ENCODE assay signal across 8 cellular contexts in the genomic region with DNA sequence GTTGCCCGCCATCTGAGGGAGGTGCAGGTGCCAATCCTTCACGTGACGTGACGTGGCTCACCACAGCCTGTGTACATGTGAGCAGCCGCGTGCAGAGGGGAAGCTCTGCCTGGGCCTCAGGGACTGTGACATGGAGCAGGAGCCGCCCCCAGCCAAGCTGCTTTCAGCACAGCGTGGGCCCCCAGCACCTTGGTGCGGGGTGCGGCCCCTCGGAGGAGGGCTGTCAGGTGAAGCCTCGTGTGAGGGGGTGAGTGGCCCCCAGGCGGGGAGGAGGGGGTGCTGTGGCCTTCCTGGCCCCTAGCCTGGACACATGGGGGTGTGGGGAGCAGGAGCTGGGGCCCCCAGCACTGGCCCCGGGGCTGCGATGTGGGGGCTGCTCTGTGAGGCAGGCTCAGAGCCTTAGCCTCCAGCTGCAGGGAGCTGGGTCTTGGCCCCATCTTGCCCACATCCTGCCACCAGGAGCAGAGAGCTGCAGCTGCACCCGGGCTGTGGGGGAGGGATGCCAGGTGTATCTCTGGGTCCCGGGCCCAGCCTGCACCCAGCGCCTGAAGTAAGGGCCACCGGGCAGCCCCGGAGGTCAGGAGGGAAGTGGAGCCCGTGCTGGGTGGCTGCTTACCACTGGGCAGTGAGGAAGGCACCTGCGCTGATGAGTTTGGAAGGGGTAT. TPM values are rescaled to one million over a fixed set of nuclear protein-coding genes. Genes with fewer than 3 reads are reported as not detected.
DNase-seq lines count a peak whose midpoint lies in the region; ATAC-seq and TF ChIP-seq lines count a peak whose summit lies in the region.

ADORA2A (plus strand) TSS at position 100 of the 665 bp plus-strand sequence. CDS start 5,806 bp downstream, outside the sequence.

- intact Hi-C loops in esophagus muscularis mucosa (cut with DNase I), result no loop called here

- DNase-seq in GM13977 (ENCODE audit: low spot score) (peak; percentile 77), UCSD-AML1 (lab: John Stamatoyannopoulos, UW; ENCODE audit: unreplicated experiment) (peak; percentile 62), cerebellum (ENCODE audit: low spot score) (no peak), NCI-H1436 (lab: John Stamatoyannopoulos, UW) (no peak), midbrain (lab: John Stamatoyannopoulos, UW) (no peak), esophagus muscularis mucosa (ENCODE audit: extremely low spot score) (no peak)
- peak; percentile 82 to 85 for DNase-seq in stimulated activated CD4-positive, alpha-beta T cell treated with anti-CD3 and anti-CD28 coated beads, Interleukin-2, amount 100 ng/mL, for 24 hours

- H3K9me3 ChIP-seq in esophagus muscularis mucosa, result no peaks in the 10 kb centered on the region

- WGBS in esophagus muscularis mucosa, result 82% methylated on average over 18 of the region's 22 CpGs

- no peak for TF ChIP-seq POLR2A in esophagus muscularis mucosa (IDR thresholded peaks at IDR 0.05; ENCODE audit: low read depth)

- H3K36me3 ChIP-seq in esophagus muscularis mucosa, result no peaks in the 10 kb centered on the region

- no peak for TF ChIP-seq EP300 in esophagus muscularis mucosa (IDR thresholded peaks at IDR 0.05)

- peak within 1 kb of the TSS in 1 of 4 donors; percentile 14 for H3K4me3 ChIP-seq in esophagus muscularis mucosa

- H3K4me1 ChIP-seq in esophagus muscularis mucosa, result peaks cover 37 to 51% (median 42%) of the 10 kb centered on the region in 4 donors

- H3K27me3 ChIP-seq in esophagus muscularis mucosa, result peaks cover 0 to 28% (median 7%) of the 10 kb centered on the region in 4 donors

- ATAC-seq in HG02759 (IDR thresholded peaks at IDR 0.05; ENCODE audit: unreplicated experiment), result peak; percentile 63

- in situ Hi-C loops in GM13977 (cut with MboI; ENCODE audit: low pct_unique_long_range_greater_than_20kb, low sequenced_read_pairs, unreplicated experiment), result loop anchor here (10.0 kb wide), 1 partner anchor 77 kb away; no protein-coding TSS in a partner anchor

- TF ChIP-seq CTCF in GM13977 (IDR thresholded peaks at IDR 0.05; ENCODE audit: extremely low read depth, insufficient read depth, missing control alignments) (no peak), esophagus muscularis mucosa (IDR thresholded peaks at IDR 0.05) (no peak)

- no peak within 1 kb of the TSS for H3K27ac ChIP-seq in esophagus muscularis mucosa (replicated peaks in 1 of 4)

RNA-seq across cellular contexts. Expression of gene ADORA2A, which starts in this region (rescaled TPM):
- total RNA-seq in cerebellum (12.9 TPM), esophagus muscularis mucosa (1 to 10 TPM; 3.3 to 7.5 (median 4.5) TPM)

Comparison
In these comparisons a context has a peak if more than half of its experiments do, and no peak if none do; other contexts are left out.
1. DNase-seq: peak in GM13977 (single experiment), UCSD-AML1 (single experiment) and stimulated activated CD4-positive, alpha-beta T cell treated with anti-CD3 and anti-CD28 coated beads, Interleukin-2, amount 100 ng/mL, for 24 hours (2 of 2); none in cerebellum (single experiment), NCI-H1436 (single experiment), midbrain (single experiment) and esophagus muscularis mucosa (single experiment).